In genomic region chr21:41783476-41784150, GRCh38 we compare ENCODE assay signal across 9 cellular contexts. TPM values are rescaled to one million over a fixed set of nuclear protein-coding genes. Genes with fewer than 3 reads are reported as not detected.
DNase-seq lines count a peak whose midpoint lies in the region; ATAC-seq and TF ChIP-seq lines count a peak whose summit lies in the region.
"Had no signal": no experiment of that assay in that cellular context is flagged by ENCODE, and none has a peak within 500 bp of the region (broad histone marks: within the 10 kb centered on the region; RNA-seq: fewer than 3 reads in every experiment).

No MANE protein-coding gene starts in this region.

- H3K27me3 ChIP-seq in CD8-positive, alpha-beta T cell (ENCODE audit: insufficient read depth, low read length) = peaks cover 9% of the 10 kb centered on the region

- no peaks in the 10 kb centered on the region for H3K36me3 ChIP-seq in CD8-positive, alpha-beta T cell (ENCODE audit: insufficient read depth, low read length)

- H3K27ac Mint-ChIP-seq in activated naive CD8-positive, alpha-beta T cell treated with anti-CD3 and anti-CD28 coated beads for 36 hours = no peak overlapping the region
- H3K27ac Mint-ChIP-seq in CD8-positive, alpha-beta T cell = no peak overlapping the region

- CTCF ChIA-PET in CD8-positive, alpha-beta T cell (lab: Charles Lee) = no interaction called here

- peaks cover 12% of the 10 kb centered on the region for H3K4me1 Mint-ChIP-seq in activated naive CD8-positive, alpha-beta T cell treated with anti-CD3 and anti-CD28 coated beads for 36 hours
- peaks cover 8% of the 10 kb centered on the region for H3K4me1 Mint-ChIP-seq in CD8-positive, alpha-beta T cell (ENCODE audit: low read depth)

- peaks cover 78% of the 10 kb centered on the region for H3K27me3 Mint-ChIP-seq in activated naive CD8-positive, alpha-beta T cell treated with anti-CD3 and anti-CD28 coated beads for 36 hours
- H3K27me3 Mint-ChIP-seq in CD8-positive, alpha-beta T cell (ENCODE audit: low read depth) = peaks cover 51% of the 10 kb centered on the region

- H3K9me3 Mint-ChIP-seq in activated naive CD8-positive, alpha-beta T cell treated with anti-CD3 and anti-CD28 coated beads for 36 hours = no peaks in the 10 kb centered on the region
- no peaks in the 10 kb centered on the region for H3K9me3 Mint-ChIP-seq in CD8-positive, alpha-beta T cell

- TF ChIP-seq CTCF in CD8-positive, alpha-beta T cell (IDR thresholded peaks at IDR 0.05) = no peak

- peak; percentile 11 for DNase-seq in NCI-H2171 treated with DMSO at 0.1 percent for 48 hours (lab: John Stamatoyannopoulos, UW)
- no peak for DNase-seq in NCI-H2171 (lab: John Stamatoyannopoulos, UW)
- DNase-seq in NCI-H2081 (lab: John Stamatoyannopoulos, UW) = peak; percentile 58 to 85
- peak; percentile 19 for DNase-seq in activated naive CD8-positive, alpha-beta T cell treated with anti-CD3 and anti-CD28 coated beads for 36 hours
- DNase-seq in renal cortical epithelial cell (ENCODE audit: low read depth) = peak; percentile 92
- no peak for DNase-seq in CD8-positive, alpha-beta T cell
- DNase-seq in stimulated activated CD8-positive, alpha-beta memory T cell treated with anti-CD3 and anti-CD28 coated beads, Interleukin-4, amount 100 ng/mL, for 48 hours = no peak
- DNase-seq: NCI-H1694 treated with DMSO at 0.1 percent for 48 hours had no signal

- POLR2A ChIA-PET in CD8-positive, alpha-beta T cell (lab: Charles Lee) = no interaction called here

- H3K9me3 ChIP-seq in CD8-positive, alpha-beta T cell (ENCODE audit: low read length) = no peaks in the 10 kb centered on the region

- no peak for ATAC-seq in HG02885 (IDR thresholded peaks at IDR 0.05; ENCODE audit: poor library complexity, unreplicated experiment)
- no peak for ATAC-seq in CD8-positive, alpha-beta T cell

- no peak overlapping the region for H3K27ac ChIP-seq in CD8-positive, alpha-beta T cell (ENCODE audit: low read depth, low read length)

- H3K36me3 Mint-ChIP-seq in activated naive CD8-positive, alpha-beta T cell treated with anti-CD3 and anti-CD28 coated beads for 36 hours = no peaks in the 10 kb centered on the region
- H3K36me3 Mint-ChIP-seq in CD8-positive, alpha-beta T cell = no peaks in the 10 kb centered on the region

- intact Hi-C loops in CD8-positive, alpha-beta T cell (cut with DNase I, micrococcal nuclease) = no loop called here

- H3K4me3 ChIP-seq in CD8-positive, alpha-beta T cell (ENCODE audit: low read depth, low read length) = no peak overlapping the region

- H3K4me3 Mint-ChIP-seq in activated naive CD8-positive, alpha-beta T cell treated with anti-CD3 and anti-CD28 coated beads for 36 hours = no peak overlapping the region
- no peak overlapping the region for H3K4me3 Mint-ChIP-seq in CD8-positive, alpha-beta T cell

- peaks cover 8% of the 10 kb centered on the region for H3K4me1 ChIP-seq in CD8-positive, alpha-beta T cell (ENCODE audit: insufficient read depth, low read length)

RNA-seq across cellular contexts. Expression of gene RIPK4, which starts 16.8 kb away (rescaled TPM):
- total RNA-seq in activated naive CD8-positive, alpha-beta T cell treated with anti-CD3 and anti-CD28 coated beads for 36 hours = under 1 TPM; 0.62 to 0.76 TPM
- total RNA-seq in renal cortical epithelial cell = 30.6 and 65.1 TPM in 2 replicates
- 1 to 10 TPM; 1.4 to 2.0 TPM for total RNA-seq in CD8-positive, alpha-beta T cell

Comparison
In these comparisons a context has a peak if more than half of its experiments do, and no peak if none do; other contexts are left out.
1. DNase-seq: peak in NCI-H2171 treated with DMSO at 0.1 percent for 48 hours (single experiment), NCI-H2081 (2 of 2), activated naive CD8-positive, alpha-beta T cell treated with anti-CD3 and anti-CD28 coated beads for 36 hours (single experiment) and renal cortical epithelial cell (single experiment); none in NCI-H2171 (single experiment), CD8-positive, alpha-beta T cell (0 of 7) and stimulated activated CD8-positive, alpha-beta memory T cell treated with anti-CD3 and anti-CD28 coated beads, Interleukin-4, amount 100 ng/mL, for 48 hours (single experiment).
2. RNA of gene RIPK4, which starts 16.8 kb away (total RNA-seq): 30.6 to 65.1 TPM in renal cortical epithelial cell; 1.4 to 2.0 TPM in CD8-positive, alpha-beta T cell and 0.62 to 0.76 TPM in activated naive CD8-positive, alpha-beta T cell treated with anti-CD3 and anti-CD28 coated beads for 36 hours; every median in the first group is over 10 times any median in the second.